ENCODE assay signal across 12 cellular contexts in genomic region chr3:188208751-188209433, GRCh38. TPM values are rescaled to one million over a fixed set of nuclear protein-coding genes. Genes with fewer than 3 reads are reported as not detected.
DNase-seq lines count a peak whose midpoint lies in the region; ATAC-seq and TF ChIP-seq lines count a peak whose summit lies in the region.
"Had no signal": no experiment of that assay in that cellular context is flagged by ENCODE, and none has a peak within 500 bp of the region (broad histone marks: within the 10 kb centered on the region; RNA-seq: fewer than 3 reads in every experiment).

No MANE protein-coding gene starts in this region.

- H3K4me3 ChIP-seq in PC-3 (ENCODE audit: low read length), result no peak overlapping the region
- no peak overlapping the region for H3K4me3 ChIP-seq in fibroblast of mammary gland (ENCODE audit: control insufficient read depth, low read depth, low read length)
- H3K4me3 ChIP-seq in sigmoid colon, result no peak overlapping the region

- 76 to 86% methylated on average over 5 of the region's 5 CpGs for WGBS in sigmoid colon, 2 donors

- no peak overlapping the region for H3K4me2 ChIP-seq in PC-3 (ENCODE audit: low read length)

- H3K9me2 ChIP-seq in PC-3 (replicated peaks; ENCODE audit: low read length), result no peaks in the 10 kb centered on the region

- no peak overlapping the region for H3K27ac ChIP-seq in PC-3 (ENCODE audit: low read length)
- H3K27ac ChIP-seq in sigmoid colon, result peak overlapping the region; percentile 84 to 97 (median 93)

- H4K20me1 ChIP-seq in PC-3 (ENCODE audit: low read length), result no peaks in the 10 kb centered on the region

- H2AFZ ChIP-seq in PC-3 (ENCODE audit: low read length), result no peak overlapping the region

- no peaks in the 10 kb centered on the region for H3F3A ChIP-seq in PC-3 (ENCODE audit: low read length, unreplicated experiment)

- H3K27me3 ChIP-seq in PC-3 (ENCODE audit: low read length) (no peaks in the 10 kb centered on the region), sigmoid colon (no peaks in the 10 kb centered on the region)

- TF ChIP-seq EP300 in sigmoid colon (IDR thresholded peaks at IDR 0.05), result no peak

- no peaks in the 10 kb centered on the region for H3K9me3 ChIP-seq in PC-3 (ENCODE audit: low read length)
- H3K9me3 ChIP-seq in sigmoid colon, result no peaks in the 10 kb centered on the region

- no peak for TF ChIP-seq CTCF in PC-3 (conservative IDR thresholded peaks at IDR 0.05; ENCODE audit: low read depth, low read length)
- TF ChIP-seq CTCF in fibroblast of mammary gland (conservative IDR thresholded peaks at IDR 0.05; ENCODE audit: control insufficient read depth, insufficient read depth, low read depth, low read length), result no peak
- TF ChIP-seq CTCF in sigmoid colon (IDR thresholded peaks at IDR 0.05), result no peak

- intact Hi-C loops in PC-3 (cut with micrococcal nuclease) (no loop called here), sigmoid colon (cut with DNase I) (no loop called here)

- CTCF ChIA-PET in PC-3 (lab: Charles Lee), result no interaction called here

- in situ Hi-C loops in KBM-7 (cut with MboI; ENCODE audit: low pct_unique_long_range_greater_than_20kb, low sequenced_read_pairs), result no loop called here

- no peak for TF ChIP-seq POLR2A in sigmoid colon (IDR thresholded peaks at IDR 0.05)

- peaks cover 14% of the 10 kb centered on the region for H3K79me2 ChIP-seq in PC-3 (ENCODE audit: low read length)

- H3K36me3 ChIP-seq in PC-3 (ENCODE audit: low read depth, low read length) (no peaks in the 10 kb centered on the region), sigmoid colon (no peaks in the 10 kb centered on the region)

- DNase-seq in COLO829 (ENCODE audit: low spot score), result peak; percentile 10
- no peak for DNase-seq in PC-3
- peak; percentile 55 for DNase-seq in fibroblast of mammary gland (ENCODE audit: low read depth)
- no peak for DNase-seq in sigmoid colon
- DNase-seq in stimulated activated CD4-positive, alpha-beta T cell treated with anti-CD3 and anti-CD28 coated beads, Interleukin-1b, Interleukin-23, amount 100 ng/mL, for 48 hours, result no peak
- no peak for DNase-seq in KBM-7
- DNase-seq in GF-D8 (lab: John Stamatoyannopoulos, UW), result no peak
- DNase-seq: activated CD8-positive, alpha-beta memory T cell treated with anti-CD3 and anti-CD28 coated beads for 24 hours; activated naive CD4-positive, alpha-beta T cell treated with anti-CD3 and anti-CD28 coated beads for 36 hours; T-helper 9 cell had no signal

- H3K4me1 ChIP-seq in PC-3 (ENCODE audit: insufficient read depth, low read length) (no peaks in the 10 kb centered on the region), sigmoid colon (peaks cover 0 to 81% (median 68%) of the 10 kb centered on the region in 4 donors)

- H3K9ac ChIP-seq in PC-3 (ENCODE audit: low read length), result no peak overlapping the region

- POLR2A ChIA-PET in PC-3 (lab: Charles Lee; ENCODE audit: unreplicated experiment), result interaction anchor here (0.5 to 0.7 kb wide), 2 partner anchors 60 to 284 kb away, joined by 3 to 8 read pairs; no protein-coding TSS in a partner anchor

- no TSS peak for BruUV-seq in PC-3 (replicated peaks; lab: Mats Ljungman, UMichigan)

- ATAC-seq in PC-3 (peak; percentile 42), HG03139 (IDR thresholded peaks at IDR 0.05; ENCODE audit: unreplicated experiment) (no peak)
- ATAC-seq: stimulated activated memory B cell treated with anti-CD40 and anti-IgM and Interleukin-4, amounts not matched to agents 10 μg/mL and 1 μg/mL and 100 μg/mL, for 72 hours had no signal

RNA-seq across cellular contexts. Expression of gene LPP, which starts 54.9 kb away (rescaled TPM):
- total RNA-seq in PC-3 (2014; rRNA removed), result 20.4 and 21.3 TPM in 2 replicates
- 1,000 to 10,000 TPM in 3 of 4 donors, 100 to 1,000 TPM in 1; 824 to 1,773 (median 1,187) TPM for total RNA-seq in sigmoid colon
- polyA plus RNA-seq in sigmoid colon, result 10 to 100 TPM in 1 of 3 donors, 1 to 10 TPM in 2; 5.3 to 36.0 (median 7.2) TPM

Comparison
In these comparisons a context has a peak if more than half of its experiments do, and no peak if none do; other contexts are left out.
1. DNase-seq: peak in COLO829 (single experiment) and fibroblast of mammary gland (single experiment); none in PC-3 (single experiment), sigmoid colon (single experiment), stimulated activated CD4-positive, alpha-beta T cell treated with anti-CD3 and anti-CD28 coated beads, Interleukin-1b, Interleukin-23, amount 100 ng/mL, for 48 hours (single experiment), KBM-7 (single experiment) and GF-D8 (single experiment).
2. RNA of gene LPP, which starts 54.9 kb away (total RNA-seq): 824 to 1,773 TPM in sigmoid colon; 20.4 to 21.3 TPM in PC-3; every median in the first group is over 10 times any median in the second.